Comparison of ENCODE assay signal across 8 cellular contexts in the genomic region with DNA sequence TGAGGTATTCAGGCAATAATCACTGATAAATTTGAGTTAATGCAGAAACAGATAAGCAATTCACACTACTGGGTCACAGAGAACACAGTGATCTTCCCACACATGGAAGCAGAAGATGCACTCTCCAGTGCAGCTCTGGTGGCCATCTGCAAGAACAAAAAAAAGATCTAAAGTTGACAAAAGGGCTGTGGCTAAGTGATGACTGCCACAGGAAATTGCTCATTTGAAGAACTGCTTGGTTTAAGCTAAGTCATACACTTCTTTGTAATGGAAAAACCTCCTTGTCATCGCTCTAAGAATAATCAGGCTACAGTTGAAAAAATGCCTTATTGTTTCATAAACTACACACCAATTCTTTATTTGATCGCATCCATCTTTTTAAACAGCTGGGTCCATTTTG.
A peak's percentile ranks its signal among the peaks of the same experiment; 100 is the strongest.
DNase-seq lines count a peak whose midpoint lies in the region; ATAC-seq, FAIRE-seq and TF ChIP-seq lines count a peak whose summit lies in the region.

No MANE protein-coding gene starts in this region.

- H2BK15ac ChIP-seq in H9 (ENCODE audit: low read depth, low read length) = no peak overlapping the region

- DNase-seq in GM12891 (ENCODE audit: insufficient read length, low spot score) = peak; percentile 46
- DNase-seq in NOMO-1 (lab: John Stamatoyannopoulos, UW; ENCODE audit: unreplicated experiment in 2 of 2) = peak; percentile 80 to 96
- peak; percentile 43 for DNase-seq in activated naive CD8-positive, alpha-beta T cell treated with anti-CD3 and anti-CD28 coated beads for 36 hours
- DNase-seq in naive thymus-derived CD4-positive, alpha-beta T cell = peak in 6 of 9 donors; percentile 25 to 48 (median 32)
- DNase-seq in endothelial cell (ENCODE audit: low spot score) = no peak
- DNase-seq in H9 = no peak
- DNase-seq in T1000 (lab: John Stamatoyannopoulos, UW) = no peak

- H3K4me2 ChIP-seq in H9 (ENCODE audit: insufficient read depth, insufficient read length, low read length) = no peak overlapping the region

- H3K4me1 Mint-ChIP-seq in activated naive CD8-positive, alpha-beta T cell treated with anti-CD3 and anti-CD28 coated beads for 36 hours = peaks cover 44% of the 10 kb centered on the region
- peaks cover 17 to 56% (median 34%) of the 10 kb centered on the region in 7 donors for H3K4me1 Mint-ChIP-seq in naive thymus-derived CD4-positive, alpha-beta T cell
- peaks cover 3% of the 10 kb centered on the region for H3K4me1 Mint-ChIP-seq in endothelial cell (ENCODE audit: unreplicated experiment)
- H3K4me1 Mint-ChIP-seq in H9 = peaks cover 26 to 28% of the 10 kb centered on the region in 2 experiments

- no peak overlapping the region for H3K4ac ChIP-seq in H9 (ENCODE audit: low read depth, low read length)

- no peak overlapping the region for H2BK5ac ChIP-seq in H9 (ENCODE audit: insufficient read length, low read length)

- H2BK120ac ChIP-seq in H9 (ENCODE audit: low read depth, low read length, poor library complexity, severe bottlenecking) = no peak overlapping the region

- no peak overlapping the region for H2AK5ac ChIP-seq in H9 (ENCODE audit: insufficient read length, low read length)

- no peak overlapping the region for H4K91ac ChIP-seq in H9 (ENCODE audit: insufficient read length, low read depth, low read length)

- no peak overlapping the region for H3T11ph ChIP-seq in H9 (ENCODE audit: low read length)

- no peaks in the 10 kb centered on the region for H3K79me2 ChIP-seq in H9 (ENCODE audit: insufficient read depth, low read length)

- no peak overlapping the region for H3K23ac ChIP-seq in H9 (ENCODE audit: insufficient read length, low read depth, low read length)

- H3K27ac ChIP-seq in HEK293 (ENCODE audit: extremely low read depth, low read depth, low read length) (no peak overlapping the region), H9 (ENCODE audit: insufficient read length, low read depth, low read length) (no peak overlapping the region)
- no peak overlapping the region for H3K27ac ChIP-seq in naive thymus-derived CD4-positive, alpha-beta T cell (ENCODE audit: low read depth, low read length)

- H2BK20ac ChIP-seq in H9 (ENCODE audit: low read depth, low read length, poor library complexity, severe bottlenecking) = no peak overlapping the region

- no peak overlapping the region for H3K4me3 ChIP-seq in HEK293 (ENCODE audit: low read depth, low read length)
- H3K4me3 ChIP-seq in naive thymus-derived CD4-positive, alpha-beta T cell (ENCODE audit: low read length) = no peak overlapping the region

- H3K9ac ChIP-seq in H9 (ENCODE audit: extremely low read depth, insufficient read length, low read length) = no peak overlapping the region

- CTCF ChIA-PET in HEK293 (lab: Yijun Ruan, JAX) = interaction anchor here (0.9 kb wide), 1 partner anchor 10 kb away, joined by 3 read pairs; no protein-coding TSS in a partner anchor
- CTCF ChIA-PET in naive thymus-derived CD4-positive, alpha-beta T cell (lab: Charles Lee) = no interaction called here

- no peaks in the 10 kb centered on the region for H3K23me2 ChIP-seq in H9 (ENCODE audit: insufficient read length, low read depth, low read length, poor library complexity, severe bottlenecking)

- no peak overlapping the region for H4K8ac ChIP-seq in H9 (replicated peaks; ENCODE audit: insufficient read length, low read depth, low read length)

- no peak overlapping the region for H3K18ac ChIP-seq in H9 (ENCODE audit: insufficient read length, low read depth, low read length)

- intact Hi-C loops in naive thymus-derived CD4-positive, alpha-beta T cell (cut with micrococcal nuclease) = loop anchor here in 1 of 2 donors (1.0 to 2.0 kb wide), 5 partner anchors 9 to 195 kb away; no protein-coding TSS in a partner anchor

- H3K56ac ChIP-seq in H9 (ENCODE audit: insufficient read length, low read depth, low read length) = no peak overlapping the region

- TF ChIP-seq CTCF in HEK293 (tag by site-specific recombination; IDR thresholded peaks at IDR 0.05) (no peak), endothelial cell (IDR thresholded peaks at IDR 0.05; ENCODE audit: unreplicated experiment) (no peak), H9 (conservative IDR thresholded peaks at IDR 0.05) (no peak)

- no peaks in the 10 kb centered on the region for H3K27me3 ChIP-seq in naive thymus-derived CD4-positive, alpha-beta T cell (ENCODE audit: control insufficient read depth in 2 of 2, insufficient read depth in 2 of 2, low read length in 2 of 2)
- H3K27me3 ChIP-seq in H9 (ENCODE audit: insufficient read depth, low read length) = no peaks in the 10 kb centered on the region

- H3K14ac ChIP-seq in H9 (ENCODE audit: insufficient read depth, low read length) = no peak overlapping the region

- peaks cover 18% of the 10 kb centered on the region for H3K36me3 Mint-ChIP-seq in activated naive CD8-positive, alpha-beta T cell treated with anti-CD3 and anti-CD28 coated beads for 36 hours
- H3K36me3 Mint-ChIP-seq in naive thymus-derived CD4-positive, alpha-beta T cell = peaks cover 0 to 22% (median 17%) of the 10 kb centered on the region in 5 donors
- H3K36me3 Mint-ChIP-seq in endothelial cell (ENCODE audit: low read depth, unreplicated experiment) (no peaks in the 10 kb centered on the region), H9 (ENCODE audit: insufficient read depth in 1 of 3, low read depth in 3 of 3) (peaks cover 0 to 3% (median 2%) of the 10 kb centered on the region in 3 experiments; a peak in 4 of 7 replicates)

- H2BK12ac ChIP-seq in H9 (ENCODE audit: insufficient read length, low read depth, low read length) = no peak overlapping the region

- ATAC-seq in naive thymus-derived CD4-positive, alpha-beta T cell = peak; percentile 94

- POLR2A ChIA-PET in HEK293 (lab: Yijun Ruan, JAX) = no interaction called here
- POLR2A ChIA-PET in naive thymus-derived CD4-positive, alpha-beta T cell (lab: Charles Lee) = no interaction called here

- H3K4me3 Mint-ChIP-seq in activated naive CD8-positive, alpha-beta T cell treated with anti-CD3 and anti-CD28 coated beads for 36 hours = no peak overlapping the region
- H3K4me3 Mint-ChIP-seq in naive thymus-derived CD4-positive, alpha-beta T cell = peak overlapping the region in 1 of 10 donors; percentile 44
- H3K4me3 Mint-ChIP-seq in endothelial cell (ENCODE audit: unreplicated experiment) (no peak overlapping the region), H9 (no peak overlapping the region; a peak in 1 of 5 replicates)

- no peaks in the 10 kb centered on the region for H3K27me3 Mint-ChIP-seq in activated naive CD8-positive, alpha-beta T cell treated with anti-CD3 and anti-CD28 coated beads for 36 hours
- no peaks in the 10 kb centered on the region for H3K27me3 Mint-ChIP-seq in naive thymus-derived CD4-positive, alpha-beta T cell
- peaks cover 4% of the 10 kb centered on the region for H3K27me3 Mint-ChIP-seq in endothelial cell (ENCODE audit: unreplicated experiment)
- no peaks in the 10 kb centered on the region for H3K27me3 Mint-ChIP-seq in H9 (ENCODE audit: low read depth)

- H3K79me1 ChIP-seq in H9 (ENCODE audit: insufficient read depth, low read depth, low read length, poor library complexity, severe bottlenecking) = no peaks in the 10 kb centered on the region

- WGBS in H9 (ENCODE audit: extremely low coverage, insufficient read length, low lambda C conversion rate) = no CpG with 5 or more reads among the region's 2 CpGs

- H3K9me3 ChIP-seq in HEK293 (ENCODE audit: control insufficient read depth, insufficient read depth, low read depth, low read length) (no peaks in the 10 kb centered on the region), H9 (ENCODE audit: control insufficient read depth, low read depth, low read length) (no peaks in the 10 kb centered on the region)
- H3K9me3 ChIP-seq in naive thymus-derived CD4-positive, alpha-beta T cell (ENCODE audit: control insufficient read depth in 2 of 3, low read length in 3 of 3) = no peaks in the 10 kb centered on the region

- H3K9me3 Mint-ChIP-seq in activated naive CD8-positive, alpha-beta T cell treated with anti-CD3 and anti-CD28 coated beads for 36 hours = peaks cover 4% of the 10 kb centered on the region
- H3K9me3 Mint-ChIP-seq in naive thymus-derived CD4-positive, alpha-beta T cell = peaks cover 0 to 13% (median 0%) of the 10 kb centered on the region in 11 donors
- H3K9me3 Mint-ChIP-seq in endothelial cell (ENCODE audit: unreplicated experiment) = no peaks in the 10 kb centered on the region
- H3K9me3 Mint-ChIP-seq in H9 = no peaks in the 10 kb centered on the region

- no peaks in the 10 kb centered on the region for H3K36me3 ChIP-seq in HEK293 (ENCODE audit: control insufficient read depth in 2 of 2, insufficient read depth in 1 of 2, low read length in 2 of 2)
- no peaks in the 10 kb centered on the region for H3K36me3 ChIP-seq in naive thymus-derived CD4-positive, alpha-beta T cell (ENCODE audit: control insufficient read depth in 2 of 3, insufficient read depth in 3 of 3, low read length in 3 of 3)

- peak; percentile 87 for FAIRE-seq in GM12891 (lab: Jason Lieb, UNC)

- H3K4me1 ChIP-seq in HEK293 (ENCODE audit: control insufficient read depth, insufficient read depth, low read length) (no peaks in the 10 kb centered on the region), H9 (ENCODE audit: insufficient read depth, low read length) (peaks cover 4% of the 10 kb centered on the region; the same call in 1 of the 2 replicates)
- peaks cover 6 to 8% of the 10 kb centered on the region in 2 donors for H3K4me1 ChIP-seq in naive thymus-derived CD4-positive, alpha-beta T cell (ENCODE audit: control insufficient read depth in 2 of 2, insufficient read depth in 2 of 2, low read length in 2 of 2)

- peak overlapping the region; percentile 78 for H3K27ac Mint-ChIP-seq in activated naive CD8-positive, alpha-beta T cell treated with anti-CD3 and anti-CD28 coated beads for 36 hours
- H3K27ac Mint-ChIP-seq in naive thymus-derived CD4-positive, alpha-beta T cell = peak overlapping the region in 3 of 9 donors; percentile 20 to 92 (median 41)
- H3K27ac Mint-ChIP-seq in endothelial cell (ENCODE audit: unreplicated experiment) (no peak overlapping the region), H9 (peak overlapping the region in 1 of 3 experiments; percentile 37; a peak in 2 of 7 replicates)

- H4K5ac ChIP-seq in H9 (ENCODE audit: insufficient read length, low read depth, low read length) = no peak overlapping the region

- TF ChIP-seq POLR2A in GM12891 (IDR thresholded peaks at IDR 0.05; ENCODE audit: low read depth, low read length) = peak; percentile 49

- H2AFZ ChIP-seq in H9 (ENCODE audit: low read length) = no peak overlapping the region

- H4K20me1 ChIP-seq in H9 (ENCODE audit: control insufficient read depth, insufficient read depth, insufficient read length) = no peaks in the 10 kb centered on the region

TF ChIP-seq in GM12891, 5 proteins besides CTCF, POLR2A, EP300 and RAD21 (continues in another document):
- TF ChIP-seq POLR2AphosphoS5 (IDR thresholded peaks at IDR 0.05; ENCODE audit: low read depth, low read length) = no peak
- no peak for TF ChIP-seq TAF1 (IDR thresholded peaks at IDR 0.05; ENCODE audit: low read depth, low read length)
- no peak for TF ChIP-seq SPI1 (IDR thresholded peaks at IDR 0.05; ENCODE audit: low read depth, low read length)

TF ChIP-seq in HEK293, 187 proteins besides CTCF, POLR2A, EP300 and RAD21:
- TF ChIP-seq ZNF558 (tag by site-specific recombination; IDR thresholded peaks at IDR 0.05) (no peak), FEZF1 (tag by site-specific recombination; IDR thresholded peaks at IDR 0.05) (peak; percentile 70), ZNF843 (tag by site-specific recombination; IDR thresholded peaks at IDR 0.05) (no peak)

Comparison
In these comparisons a context has a peak if more than half of its experiments do, and no peak if none do; other contexts are left out.
1. DNase-seq: peak in GM12891 (single experiment), NOMO-1 (2 of 2), activated naive CD8-positive, alpha-beta T cell treated with anti-CD3 and anti-CD28 coated beads for 36 hours (single experiment) and naive thymus-derived CD4-positive, alpha-beta T cell (6 of 9); none in endothelial cell (single experiment), H9 (single experiment) and T1000 (single experiment).